ENCODE assay signal across 11 cellular contexts in genomic region chr11:35420371-35420770, GRCh38. TPM values are rescaled to one million over a fixed set of nuclear protein-coding genes. Genes with fewer than 3 reads are reported as not detected.
A peak's percentile ranks its signal among the peaks of the same experiment; 100 is the strongest.
DNase-seq lines count a peak whose midpoint lies in the region; ATAC-seq and TF ChIP-seq lines count a peak whose summit lies in the region.
"Had no signal": no experiment of that assay in that cellular context is flagged by ENCODE, and none has a peak within 500 bp of the region (broad histone marks: within the 10 kb centered on the region; RNA-seq: fewer than 3 reads in every experiment).

No MANE protein-coding gene starts in this region.

- H3K4me3 Mint-ChIP-seq in activated T-cell treated with anti-CD3 and anti-CD28 coated beads, Interleukin-2, amount 50 U/mL, for 72 hours = peak overlapping the region; percentile 74

- peaks cover 48% of the 10 kb centered on the region for H3K27me3 ChIP-seq in suprapubic skin

- TF ChIP-seq CTCF in suprapubic skin (IDR thresholded peaks at IDR 0.05) = no peak

- no peak for DNase-seq in activated T-cell treated with anti-CD3 and anti-CD28 coated beads, Interleukin-2, amount 50 U/mL, for 72 hours
- no peak for DNase-seq in activated T-cell treated with anti-CD3 and anti-CD28 coated beads, Interleukin-2, amount 50 U/mL, for 48 hours
- DNase-seq in left kidney (ENCODE audit: low read depth, low spot score) (peak; percentile 20), suprapubic skin (ENCODE audit: low spot score in 2 of 2) (no peak), cerebellum (ENCODE audit: low spot score) (no peak), AG08395 (ENCODE audit: low spot score) (no peak)
- DNase-seq: left colon, NCI-H774 had no signal

- H3K27ac Mint-ChIP-seq in activated T-cell treated with anti-CD3 and anti-CD28 coated beads, Interleukin-2, amount 50 U/mL, for 72 hours = no peak overlapping the region

- no peak for TF ChIP-seq EP300 in suprapubic skin (IDR thresholded peaks at IDR 0.05)

- H3K4me1 Mint-ChIP-seq in activated T-cell treated with anti-CD3 and anti-CD28 coated beads, Interleukin-2, amount 50 U/mL, for 72 hours (ENCODE audit: low read depth) = peaks cover 14% of the 10 kb centered on the region

- peaks cover 0 to 2% of the 10 kb centered on the region in 2 donors for H3K36me3 Mint-ChIP-seq in activated T-cell treated with anti-CD3 and anti-CD28 coated beads, Interleukin-2, amount 50 U/mL, for 72 hours (ENCODE audit: insufficient read depth in 2 of 2)

- H3K27ac ChIP-seq in angular gyrus (ENCODE audit: low read depth, low read length) (peak overlapping the region; percentile 12), suprapubic skin (no peak overlapping the region)

- no peaks in the 10 kb centered on the region for H3K9me3 ChIP-seq in suprapubic skin

- H3K36me3 ChIP-seq in suprapubic skin = no peaks in the 10 kb centered on the region

- peaks cover 25% of the 10 kb centered on the region for H3K4me1 ChIP-seq in suprapubic skin

- WGBS in suprapubic skin = 54% methylated on average over 16 of the region's 17 CpGs

- H3K9me3 Mint-ChIP-seq in activated T-cell treated with anti-CD3 and anti-CD28 coated beads, Interleukin-2, amount 50 U/mL, for 72 hours = no peaks in the 10 kb centered on the region

- ATAC-seq in activated T-cell treated with anti-CD3 and anti-CD28 coated beads, Interleukin-2, amount 50 U/mL, for 72 hours (replicated peaks in 1 of 2) = no peak
- ATAC-seq in GM18867 (IDR thresholded peaks at IDR 0.05; ENCODE audit: unreplicated experiment) = no peak
- ATAC-seq: left colon had no signal

- peak overlapping the region; percentile 60 for H3K4me3 ChIP-seq in suprapubic skin

- TF ChIP-seq POLR2A in suprapubic skin (IDR thresholded peaks at IDR 0.05) = no peak

- peaks cover 79% of the 10 kb centered on the region for H3K27me3 Mint-ChIP-seq in activated T-cell treated with anti-CD3 and anti-CD28 coated beads, Interleukin-2, amount 50 U/mL, for 72 hours (ENCODE audit: low read depth)

RNA-seq across cellular contexts. Expression of gene SLC1A2, which starts 1.0 kb away (rescaled TPM):
- under 1 TPM in 1 of 2 donors, not detected in 1; 0.09 TPM for total RNA-seq in activated T-cell treated with anti-CD3 and anti-CD28 coated beads, Interleukin-2, amount 50 U/mL, for 72 hours
- total RNA-seq in suprapubic skin (1 to 10 TPM; 1.0 to 3.4 (median 2.0) TPM), cerebellum (135 TPM)
- total RNA-seq: dermis microvascular lymphatic vessel endothelial cell had no signal

Comparison
In these comparisons a context has a peak if more than half of its experiments do, and no peak if none do; other contexts are left out.
1. RNA of gene SLC1A2, which starts 1.0 kb away (total RNA-seq): 135 TPM in cerebellum (single experiment); 1.0 to 3.4 TPM in suprapubic skin and 0.09 TPM in activated T-cell treated with anti-CD3 and anti-CD28 coated beads, Interleukin-2, amount 50 U/mL, for 72 hours; every median in the first group is over 10 times any median in the second.